ENCODE assay signal across 19 cellular contexts in genomic region chr14:74771409-74771808, GRCh38.
"Had no signal": no experiment of that assay in that cellular context is flagged by ENCODE, and none has a peak within 500 bp of the region (broad histone marks: within the 10 kb centered on the region; RNA-seq: fewer than 3 reads in every experiment).

No MANE protein-coding gene starts in this region.

- H3K27me3 Mint-ChIP-seq: memory B cell; stimulated activated naive CD8-positive, alpha-beta T cell treated with anti-CD3 and anti-CD28 coated beads, Interleukin-15, Interleukin-2, amounts not matched to agents 100 ng/mL and 50 ng/mL, for 24 hours had no signal

- H3K9me3 Mint-ChIP-seq: activated naive CD4-positive, alpha-beta T cell treated with anti-CD3 and anti-CD28 coated beads for 36 hours; endodermal cell; memory B cell; neural crest cell; stimulated activated naive CD8-positive, alpha-beta T cell treated with anti-CD3 and anti-CD28 coated beads, Interleukin-15, Interleukin-2, amounts not matched to agents 100 ng/mL and 50 ng/mL, for 24 hours had no signal

- H3K4me3 ChIP-seq: dorsolateral prefrontal cortex, hepatocyte, psoas muscle, spleen, suprapubic skin, upper lobe of left lung had no signal

- H3K4me3 Mint-ChIP-seq: activated naive CD4-positive, alpha-beta T cell treated with anti-CD3 and anti-CD28 coated beads for 36 hours; endodermal cell; memory B cell; neural crest cell; stimulated activated naive CD8-positive, alpha-beta T cell treated with anti-CD3 and anti-CD28 coated beads, Interleukin-15, Interleukin-2, amounts not matched to agents 100 ng/mL and 50 ng/mL, for 24 hours had no signal

- H3K27ac Mint-ChIP-seq: endodermal cell, memory B cell had no signal

- H3K27ac ChIP-seq: dorsolateral prefrontal cortex, hepatocyte, psoas muscle, spleen, suprapubic skin, upper lobe of left lung had no signal

- H3K9me3 ChIP-seq: psoas muscle, SK-N-SH, spleen, suprapubic skin, upper lobe of left lung had no signal

- H3K36me3 ChIP-seq: suprapubic skin had no signal

- FAIRE-seq: astrocyte, bronchial epithelial cell, keratinocyte had no signal

- DNase-seq: activated CD4-positive, alpha-beta T cell treated with anti-CD3 and anti-CD28 coated beads for 48 hours; activated CD8-positive, alpha-beta memory T cell treated with anti-CD3 and anti-CD28 coated beads for 24 hours; activated naive CD4-positive, alpha-beta T cell treated with anti-CD3 and anti-CD28 coated beads for 36 hours; dorsolateral prefrontal cortex; endodermal cell; left ventricle myocardium superior; psoas muscle; SK-N-SH; spleen; T-helper 1 cell; upper lobe of left lung had no signal

- H3K27me3 ChIP-seq: dorsolateral prefrontal cortex, hepatocyte, spleen, suprapubic skin, upper lobe of left lung had no signal
